8 cellular contexts compared by ENCODE assay signal in the genomic region with DNA sequence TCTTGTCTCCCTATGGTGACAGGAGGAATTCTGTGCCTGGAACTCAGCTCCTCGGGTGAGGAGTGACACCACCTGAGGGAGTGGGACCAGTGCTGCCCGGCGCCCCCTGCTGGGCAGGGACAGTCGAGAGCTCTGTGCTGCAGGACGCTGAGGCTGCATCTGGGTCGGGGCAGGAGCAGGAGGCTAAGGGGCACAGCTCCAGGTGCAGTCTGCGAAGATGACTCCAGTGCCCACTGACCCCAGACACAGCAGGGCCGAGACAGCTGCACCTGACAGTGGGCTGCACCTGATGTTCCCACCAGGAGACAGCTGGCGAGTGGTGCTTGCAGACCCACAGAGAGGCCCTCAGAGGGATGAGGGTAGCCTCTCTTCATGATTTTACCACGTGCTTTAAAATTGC.
DNase-seq lines count a peak whose midpoint lies in the region; ATAC-seq and TF ChIP-seq lines count a peak whose summit lies in the region.

No MANE protein-coding gene starts in this region.

- no peaks in the 10 kb centered on the region for H3K27me3 ChIP-seq in A673 (replicated peaks; ENCODE audit: insufficient read depth, low read depth, low read length, poor library complexity)
- no peaks in the 10 kb centered on the region for H3K27me3 ChIP-seq in body of pancreas
- H3K27me3 ChIP-seq in mesendoderm (ENCODE audit: insufficient read depth, low read length, poor library complexity), result no peaks in the 10 kb centered on the region
- no peaks in the 10 kb centered on the region for H3K27me3 ChIP-seq in stomach

- H3K9me3 ChIP-seq in A673 (ENCODE audit: low read depth, low read length, poor library complexity, severe bottlenecking) (peaks cover 16% of the 10 kb centered on the region), T-helper 17 cell (ENCODE audit: control insufficient read depth, low read length, poor library complexity, severe bottlenecking) (no peaks in the 10 kb centered on the region), body of pancreas (no peaks in the 10 kb centered on the region), stomach (no peaks in the 10 kb centered on the region)

- H2BK5ac ChIP-seq in mesendoderm (ENCODE audit: low read length), result no peak overlapping the region

- BruUV-seq in A673 (replicated peaks; lab: Mats Ljungman, UMichigan), result no TSS peak

- H3K27ac Mint-ChIP-seq in T-helper 17 cell, result no peak overlapping the region

- H3K36me3 Mint-ChIP-seq in T-helper 17 cell (ENCODE audit: low read depth), result peaks cover 4% of the 10 kb centered on the region

- H4K5ac ChIP-seq in mesendoderm (ENCODE audit: low read length), result no peak overlapping the region

- DNase-seq in A673 (ENCODE audit: low spot score) (peak; percentile 13), T-helper 17 cell (peak in 1 of 3 donors; percentile 38), body of pancreas (peak; percentile 34 to 64 (median 43)), mesendoderm (peak; percentile 63), stomach (peak; percentile 35), GF-D8 (lab: John Stamatoyannopoulos, UW) (no peak), 8988T (no peak)

- H2BK15ac ChIP-seq in mesendoderm (replicated peaks; ENCODE audit: low read depth), result no peak overlapping the region

- H2AK5ac ChIP-seq in mesendoderm (ENCODE audit: low read length), result no peak overlapping the region

- no peak overlapping the region for H3K23ac ChIP-seq in mesendoderm (ENCODE audit: low read length)

- peak; percentile 48 for TF ChIP-seq CTCF in A673 (conservative IDR thresholded peaks at IDR 0.05; ENCODE audit: low read depth, low read length)
- TF ChIP-seq CTCF in body of pancreas (IDR thresholded peaks at IDR 0.05), result peak; percentile 29 to 60 (median 48)
- peak in 5 of 7 experiments; percentile 24 to 50 (median 38) for TF ChIP-seq CTCF in stomach (IDR thresholded peaks at IDR 0.05)

- no peak overlapping the region for H3K9ac ChIP-seq in mesendoderm (ENCODE audit: low read length)

- CTCF ChIA-PET in A673 (lab: Charles Lee), result no interaction called here

- H3K27me3 Mint-ChIP-seq in T-helper 17 cell, result no peaks in the 10 kb centered on the region

- 23 to 50% methylated on average over 3 to 10 of the region's 10 CpGs for WGBS in body of pancreas, 2 donors
- WGBS in mesendoderm (ENCODE audit: extremely low coverage, insufficient coverage, low lambda C conversion rate), result no CpG with 5 or more reads among the region's 10 CpGs
- 28 to 59% (median 41%) methylated on average over 3 to 10 of the region's 10 CpGs for WGBS in stomach, 5 donors

- H3K56ac ChIP-seq in mesendoderm (ENCODE audit: low read length), result no peak overlapping the region

- H3K4me1 Mint-ChIP-seq in T-helper 17 cell, result peaks cover 6% of the 10 kb centered on the region

- no peak overlapping the region for H3K4me3 ChIP-seq in A673 (ENCODE audit: low read depth, low read length, poor library complexity, severe bottlenecking)
- no peak overlapping the region for H3K4me3 ChIP-seq in body of pancreas
- no peak overlapping the region for H3K4me3 ChIP-seq in mesendoderm (ENCODE audit: low read length)
- H3K4me3 ChIP-seq in stomach, result no peak overlapping the region

- no peak overlapping the region for H3K18ac ChIP-seq in mesendoderm (ENCODE audit: low read length)

- no peak overlapping the region for H2BK120ac ChIP-seq in mesendoderm (ENCODE audit: low read depth, low read length)

- intact Hi-C loops in A673 (cut with micrococcal nuclease; ENCODE audit: unreplicated experiment), result no loop called here
- intact Hi-C loops in body of pancreas (cut with DNase I), result no loop called here
- intact Hi-C loops in stomach (cut with DNase I; ENCODE audit: low total_unique reads), result no loop called here

- no peak overlapping the region for H4K8ac ChIP-seq in mesendoderm (ENCODE audit: low read depth, low read length)

- no peak overlapping the region for H3K27ac ChIP-seq in A673 (ENCODE audit: low read depth, low read length, poor library complexity, severe bottlenecking)
- H3K27ac ChIP-seq in body of pancreas, result no peak overlapping the region
- H3K27ac ChIP-seq in mesendoderm (ENCODE audit: low read depth, low read length), result no peak overlapping the region
- H3K27ac ChIP-seq in stomach, result no peak overlapping the region

- ATAC-seq in GM19395 (IDR thresholded peaks at IDR 0.05; ENCODE audit: unreplicated experiment) (peak; percentile 53), T-helper 17 cell (peak; percentile 66), body of pancreas (no peak)

- H3K4me2 ChIP-seq in mesendoderm (ENCODE audit: low read length), result no peak overlapping the region

- no peaks in the 10 kb centered on the region for H3K4me1 ChIP-seq in A673 (ENCODE audit: insufficient read depth, low read length, poor library complexity, severe bottlenecking)
- no peaks in the 10 kb centered on the region for H3K4me1 ChIP-seq in body of pancreas
- no peaks in the 10 kb centered on the region for H3K4me1 ChIP-seq in mesendoderm (ENCODE audit: control insufficient read depth, low read depth, low read length)
- H3K4me1 ChIP-seq in stomach, result no peaks in the 10 kb centered on the region

- H3K36me3 ChIP-seq in A673 (ENCODE audit: insufficient read depth, low read length, poor library complexity, severe bottlenecking) (no peaks in the 10 kb centered on the region), body of pancreas (replicated peaks in 1 of 2; ENCODE audit: insufficient read depth in 1 of 2, low read depth in 2 of 2) (no peaks in the 10 kb centered on the region), mesendoderm (ENCODE audit: control insufficient read depth, insufficient read depth, low read length) (no peaks in the 10 kb centered on the region), stomach (peaks cover 0 to 34% (median 17%) of the 10 kb centered on the region in 4 donors)

- TF ChIP-seq EP300 in stomach (IDR thresholded peaks at IDR 0.05), result no peak

- POLR2A ChIA-PET in A673 (lab: Charles Lee; ENCODE audit: low non-redundant PET), result no interaction called here

- no peak overlapping the region for H3K4me3 Mint-ChIP-seq in T-helper 17 cell

- H3K4ac ChIP-seq in mesendoderm (ENCODE audit: low read depth, low read length), result no peak overlapping the region

- no peaks in the 10 kb centered on the region for H3K79me2 ChIP-seq in mesendoderm (ENCODE audit: control insufficient read depth, insufficient read depth, low read length)

- TF ChIP-seq POLR2A in body of pancreas (IDR thresholded peaks at IDR 0.05), result no peak
- no peak for TF ChIP-seq POLR2A in stomach (IDR thresholded peaks at IDR 0.05)

- no peaks in the 10 kb centered on the region for H3K79me1 ChIP-seq in mesendoderm (ENCODE audit: low read length)

Comparison
In these comparisons a context has a peak if more than half of its experiments do, and no peak if none do; other contexts are left out.
1. DNase-seq: peak in A673 (single experiment), body of pancreas (4 of 4), mesendoderm (single experiment) and stomach (single experiment); none in GF-D8 (single experiment) and 8988T (single experiment).
2. Peak in every context shown above with its lines, with median percentiles within 50 percentile points of each other: CTCF ChIP-seq.